ENCODE assay signal across 8 cellular contexts in the genomic region with DNA sequence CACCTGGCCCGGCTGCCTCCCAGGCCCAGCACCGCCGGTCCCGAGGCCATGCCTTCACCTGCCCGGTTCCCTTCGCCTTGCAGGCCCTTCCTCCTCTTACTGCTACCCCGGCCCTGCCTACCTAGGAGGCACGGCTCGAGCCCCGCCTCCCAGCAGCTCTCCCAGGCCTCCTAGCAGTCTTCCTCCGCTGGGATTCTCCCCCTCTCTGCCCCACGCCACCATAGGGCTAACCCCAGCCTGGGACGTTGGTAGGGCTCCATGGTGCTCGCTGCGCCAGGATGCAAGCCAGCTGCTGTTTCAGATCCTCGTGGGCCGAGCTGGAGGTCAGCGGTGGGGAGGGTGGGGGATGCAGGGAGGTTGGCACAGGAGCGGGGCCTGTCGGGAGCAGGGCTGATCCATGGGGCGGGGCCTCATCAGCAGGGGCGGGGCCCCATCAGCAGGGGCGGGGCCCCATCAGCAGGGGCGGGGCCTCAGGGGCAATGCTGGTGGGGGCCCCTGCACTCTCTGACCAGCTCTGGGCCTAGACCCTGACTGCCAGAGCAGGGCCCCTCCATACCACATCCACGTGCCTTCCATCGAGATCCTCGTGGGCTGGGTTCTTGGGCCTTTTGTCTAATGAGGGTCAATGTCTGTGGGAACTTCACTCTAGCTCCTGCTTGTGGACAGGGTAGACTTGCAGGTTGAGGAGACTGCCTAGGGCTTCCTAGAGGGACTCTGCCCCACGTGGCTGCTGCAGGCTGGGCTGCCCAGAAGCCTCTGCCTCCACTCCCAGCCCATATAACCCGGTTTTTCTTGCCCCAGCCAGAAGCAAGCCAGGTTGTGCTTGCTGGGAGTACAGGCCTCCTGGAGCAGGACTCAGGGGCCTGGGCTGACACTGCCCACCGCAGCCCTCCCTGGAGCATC.
DNase-seq lines count a peak whose midpoint lies in the region; ATAC-seq, FAIRE-seq and TF ChIP-seq lines count a peak whose summit lies in the region.

No MANE protein-coding gene starts in this region.

- H3K36me3 ChIP-seq in K562 (ENCODE audit: control insufficient read depth, insufficient read depth, low read length), result peaks cover 28% of the 10 kb centered on the region; the same call in 2 of the 3 replicates
- H3K36me3 ChIP-seq in HepG2 (replicated peaks in 1 of 2; ENCODE audit: control insufficient read depth in 1 of 2, insufficient read depth in 2 of 2, low read length in 2 of 2), result no peaks in the 10 kb centered on the region
- H3K36me3 ChIP-seq in A673 (ENCODE audit: insufficient read depth, low read length, poor library complexity, severe bottlenecking), result no peaks in the 10 kb centered on the region

- TF ChIP-seq RAD21 in K562 (CRISPR knock-in tag; conservative IDR thresholded peaks at IDR 0.05 in 1 of 2, IDR thresholded peaks at IDR 0.05 in 1 of 2) (no peak), HepG2 (CRISPR knock-in tag; IDR thresholded peaks at IDR 0.05) (no peak)

- CTCF ChIA-PET in K562 (lab: Yijun Ruan, JAX; ENCODE audit: low intra/inter-chr PET ratio), result no interaction called here
- CTCF ChIA-PET in HepG2 (lab: Yijun Ruan, JAX; ENCODE audit: low intra/inter-chr PET ratio, low total read pairs), result no interaction called here
- CTCF ChIA-PET in A673 (lab: Charles Lee), result interaction anchor here (0.7 kb wide), 1 partner anchor 338 kb away, joined by 10 read pairs; no protein-coding TSS in a partner anchor

- H2AFZ ChIP-seq in K562 (ENCODE audit: low read depth, low read length), result peak overlapping the region; percentile 99
- no peak overlapping the region for H2AFZ ChIP-seq in HepG2 (ENCODE audit: low read length)

- no peaks in the 10 kb centered on the region for H3K9me1 ChIP-seq in K562 (ENCODE audit: control insufficient read depth, insufficient read depth, low read length)

- no peak for TF ChIP-seq EP300 in K562 (IDR thresholded peaks at IDR 0.05; ENCODE audit: low read length)
- no peak for TF ChIP-seq EP300 in HepG2 (IDR thresholded peaks at IDR 0.05; ENCODE audit: low read depth in 2 of 2, low read length in 2 of 2)
- TF ChIP-seq EP300 in HepG2 (CRISPR knock-in tag; IDR thresholded peaks at IDR 0.05; ENCODE audit: borderline replicate concordance), result no peak

- intact Hi-C loops in K562 (cut with micrococcal nuclease), result loop anchor here (5.0 kb wide), 1 partner anchor 66 kb away; a partner anchor contains a TSS
- intact Hi-C loops in HepG2 (cut with micrococcal nuclease; ENCODE audit: unreplicated experiment), result loop anchor here (5.0 kb wide), 1 partner anchor 259 kb away; no protein-coding TSS in a partner anchor
- intact Hi-C loops in A673 (cut with micrococcal nuclease; ENCODE audit: unreplicated experiment), result loop anchor here (10.0 kb wide), 1 partner anchor 339 kb away; no protein-coding TSS in a partner anchor

- H4K20me1 ChIP-seq in K562 (replicated peaks; ENCODE audit: control insufficient read depth, insufficient read depth, low read length) (peaks cover 12% of the 10 kb centered on the region; the same call in 1 of the 2 replicates), HepG2 (ENCODE audit: insufficient read depth, low read length) (no peaks in the 10 kb centered on the region)

- ATAC-seq in HG03439 (IDR thresholded peaks at IDR 0.05; ENCODE audit: unreplicated experiment) (peak; percentile 57), K562 (peak; percentile 82), HepG2 (peak; percentile 43), GM18858 (IDR thresholded peaks at IDR 0.05; ENCODE audit: unreplicated experiment) (no peak), HG03520 (IDR thresholded peaks at IDR 0.05; ENCODE audit: unreplicated experiment) (no peak), HG02870 (IDR thresholded peaks at IDR 0.05; ENCODE audit: unreplicated experiment) (no peak)

- WGBS in K562 (ENCODE audit: insufficient coverage, low coverage, missing lambda C conversion rate), result 4% methylated on average over 22 of the region's 30 CpGs
- 54% methylated on average over 6 of the region's 30 CpGs for WGBS in HepG2 (ENCODE audit: low lambda C conversion rate)

- BruUV-seq in K562 (replicated peaks; lab: Mats Ljungman, UMichigan) (TSS peak; percentile 72), HepG2 (replicated peaks; lab: Mats Ljungman, UMichigan) (no TSS peak), A673 (replicated peaks; lab: Mats Ljungman, UMichigan) (no TSS peak)

- peak; percentile 71 for FAIRE-seq in K562 (lab: Jason Lieb, UNC)
- no peak for FAIRE-seq in HepG2 (lab: Jason Lieb, UNC)

- in situ Hi-C loops in K562 (cut with MboI), result no loop called here
- in situ Hi-C loops in HepG2 (cut with HindIII; ENCODE audit: extremely low pct_ligation_motif_present, low pct_unique_long_range_greater_than_20kb), result no loop called here

- peak overlapping the region; percentile 87 for H3K4me2 ChIP-seq in K562 (ENCODE audit: insufficient read depth, low read length)
- no peak overlapping the region; the same call in 1 of the 2 replicates for H3K4me2 ChIP-seq in HepG2 (ENCODE audit: low read depth, low read length)

- H3K9ac ChIP-seq in K562 (ENCODE audit: insufficient read depth in 1 of 2, low read depth in 2 of 2, low read length in 2 of 2) (peak overlapping the region; percentile 69 to 94), HepG2 (ENCODE audit: insufficient read depth, low read depth, low read length) (no peak overlapping the region)

- H3K4me1 ChIP-seq in K562 (replicated peaks in 1 of 2; ENCODE audit: control insufficient read depth in 2 of 2, insufficient read depth in 2 of 2, low read length in 2 of 2) (peaks cover 10 to 71% of the 10 kb centered on the region in 2 experiments; a peak in 3 of 5 replicates), HepG2 (ENCODE audit: insufficient read depth, low read length) (no peaks in the 10 kb centered on the region), A673 (ENCODE audit: insufficient read depth, low read length, poor library complexity, severe bottlenecking) (no peaks in the 10 kb centered on the region)

- H3K79me2 ChIP-seq in K562 (ENCODE audit: control insufficient read depth, insufficient read depth, low read length) (peaks cover 7% of the 10 kb centered on the region; the same call in 2 of the 3 replicates), HepG2 (ENCODE audit: insufficient read depth, low read length) (no peaks in the 10 kb centered on the region)

- POLR2A ChIA-PET in K562 (lab: Yijun Ruan, JAX), result interaction anchor here (0.5 to 2.8 kb wide), 8 partner anchors 10 to 255 kb away, joined by 3 to 12 read pairs (median 4); no protein-coding TSS in a partner anchor
- POLR2A ChIA-PET in HepG2 (lab: Yijun Ruan, JAX), result no interaction called here
- POLR2A ChIA-PET in A673 (lab: Charles Lee; ENCODE audit: low non-redundant PET), result no interaction called here

- TF ChIP-seq CTCF in K562 (IDR thresholded peaks at IDR 0.05 in 2 of 3, conservative IDR thresholded peaks at IDR 0.05 in 1 of 3; ENCODE audit: insufficient read depth in 2 of 3, low read depth in 1 of 3, low read length in 3 of 3) (peak; percentile 51 to 87 (median 54)), HepG2 (CRISPR knock-in tag; IDR thresholded peaks at IDR 0.05) (no peak), A673 (conservative IDR thresholded peaks at IDR 0.05; ENCODE audit: low read depth, low read length) (no peak)

- H3K27me3 ChIP-seq in K562 (ENCODE audit: control insufficient read depth in 2 of 2, insufficient read depth in 2 of 2, low read length in 2 of 2) (no peaks in the 10 kb centered on the region), HepG2 (ENCODE audit: control insufficient read depth in 1 of 2, insufficient read depth in 2 of 2, low read length in 2 of 2) (peaks cover 0 to 5% of the 10 kb centered on the region in 2 experiments; a peak in 3 of 5 replicates), A673 (replicated peaks; ENCODE audit: insufficient read depth, low read depth, low read length, poor library complexity) (no peaks in the 10 kb centered on the region)

- TF ChIP-seq POLR2A in K562 (conservative IDR thresholded peaks at IDR 0.05) (peak; percentile 72), HepG2 (IDR thresholded peaks at IDR 0.05; ENCODE audit: insufficient read depth in 1 of 2, low read depth in 2 of 2, low read length in 2 of 2) (no peak)

- H3K27ac ChIP-seq in K562 (ENCODE audit: extremely low read depth, low read depth, low read length) (peak overlapping the region; percentile 71), HepG2 (ENCODE audit: extremely low read length, insufficient read depth, low read length) (no peak overlapping the region), A673 (ENCODE audit: low read depth, low read length, poor library complexity, severe bottlenecking) (no peak overlapping the region)

- H3K4me3 ChIP-seq in K562 (peak overlapping the region; percentile 87), HepG2 (replicated peaks in 1 of 3; ENCODE audit: insufficient read depth in 1 of 3, low read depth in 2 of 3, low read length in 3 of 3) (peak overlapping the region in 1 of 3 experiments; percentile 13; a peak in 1 of 6 replicates), A673 (ENCODE audit: low read depth, low read length, poor library complexity, severe bottlenecking) (no peak overlapping the region)

- peak; percentile 86 for DNase-seq in ELF-1 (ENCODE audit: low read depth, low spot score)
- peak; percentile 86 to 94 (median 92) for DNase-seq in K562 (ENCODE audit: extremely low read depth in 1 of 4, low spot score in 3 of 4)
- no peak for DNase-seq in HepG2 (ENCODE audit: low spot score)
- DNase-seq in A673 (ENCODE audit: low spot score), result no peak

- H3K9me3 ChIP-seq in K562 (replicated peaks; ENCODE audit: control insufficient read depth, insufficient read depth, low read depth, low read length) (no peaks in the 10 kb centered on the region), HepG2 (ENCODE audit: low read length) (no peaks in the 10 kb centered on the region), A673 (ENCODE audit: low read depth, low read length, poor library complexity, severe bottlenecking) (no peaks in the 10 kb centered on the region)

TF ChIP-seq in K562, 482 proteins besides CTCF, POLR2A, EP300 and RAD21 (continues in another document):
- TF ChIP-seq SMARCC2 (IDR thresholded peaks at IDR 0.05; ENCODE audit: low read depth) (no peak), MYC (IDR thresholded peaks at IDR 0.05; ENCODE audit: low read depth, low read length) (0 out of 2 replicates have a peak, but pooled peaks have one; percentile 45), MYC (CRISPR knock-in tag; IDR thresholded peaks at IDR 0.05; ENCODE audit: borderline replicate concordance, low read depth) (peak; percentile 77; the same call in 1 of the 2 replicates)

TF ChIP-seq in HepG2, 621 proteins besides CTCF, POLR2A, EP300 and RAD21 (continues in another document):
- TF ChIP-seq, protein P1, sequence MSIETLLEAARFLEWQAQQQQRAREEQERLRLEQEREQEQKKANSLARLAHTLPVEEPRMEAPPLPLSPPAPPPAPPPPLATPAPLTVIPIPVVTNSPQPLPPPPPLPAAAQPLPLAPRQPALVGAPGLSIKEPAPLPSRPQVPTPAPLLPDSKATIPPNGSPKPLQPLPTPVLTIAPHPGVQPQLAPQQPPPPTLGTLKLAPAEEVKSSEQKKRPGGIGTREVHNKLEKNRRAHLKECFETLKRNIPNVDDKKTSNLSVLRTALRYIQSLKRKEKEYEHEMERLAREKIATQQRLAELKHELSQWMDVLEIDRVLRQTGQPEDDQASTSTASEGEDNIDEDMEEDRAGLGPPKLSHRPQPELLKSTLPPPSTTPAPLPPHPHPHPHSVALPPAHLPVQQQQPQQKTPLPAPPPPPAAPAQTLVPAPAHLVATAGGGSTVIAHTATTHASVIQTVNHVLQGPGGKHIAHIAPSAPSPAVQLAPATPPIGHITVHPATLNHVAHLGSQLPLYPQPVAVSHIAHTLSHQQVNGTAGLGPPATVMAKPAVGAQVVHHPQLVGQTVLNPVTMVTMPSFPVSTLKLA (IDR thresholded peaks at IDR 0.05), result peak; percentile 89

Comparison
In these comparisons a context has a peak if more than half of its experiments do, and no peak if none do; other contexts are left out.
1. DNase-seq: peak in ELF-1 (single experiment) and K562 (4 of 4); none in HepG2 (single experiment) and A673 (single experiment).
2. ATAC-seq: peak in HG03439 (single experiment), K562 (single experiment) and HepG2 (single experiment); none in GM18858 (single experiment), HG03520 (single experiment) and HG02870 (single experiment).
3. CTCF ChIP-seq: peak in K562 (3 of 3); none in HepG2 (single experiment) and A673 (single experiment).